Comparison of ENCODE assay signal across 9 cellular contexts in the genomic region with DNA sequence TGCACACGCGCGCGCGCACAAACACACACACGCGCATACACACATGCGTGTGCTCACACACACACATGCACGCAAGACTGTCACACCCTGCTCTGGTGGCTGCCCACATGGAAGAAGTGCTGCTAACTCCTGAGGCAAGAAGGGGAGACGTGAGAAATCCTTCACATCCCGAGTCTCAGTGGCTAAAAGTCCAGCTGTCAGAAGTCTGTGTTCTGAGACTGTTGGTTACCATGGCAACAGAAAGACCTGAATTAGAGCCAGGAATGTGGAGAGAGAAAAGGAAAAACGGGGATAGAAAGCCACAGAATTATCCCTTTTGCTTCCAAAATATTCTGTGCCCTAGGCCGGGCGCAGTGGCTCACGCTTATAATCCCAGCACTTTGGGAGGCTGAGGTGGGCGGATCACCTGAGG.
DNase-seq lines count a peak whose midpoint lies in the region; ATAC-seq, FAIRE-seq and TF ChIP-seq lines count a peak whose summit lies in the region.
"Had no signal": no experiment of that assay in that cellular context is flagged by ENCODE, and none has a peak within 500 bp of the region (broad histone marks: within the 10 kb centered on the region; RNA-seq: fewer than 3 reads in every experiment).

No MANE protein-coding gene starts in this region.

- no peak for TF ChIP-seq POLR2A in GM12892 (IDR thresholded peaks at IDR 0.05; ENCODE audit: low read depth, low read length)

- H3K36me3 ChIP-seq in left ventricle myocardium inferior, result peaks cover 16% of the 10 kb centered on the region
- H3K36me3 ChIP-seq in psoas muscle (ENCODE audit: insufficient read depth in 1 of 2, low read depth in 1 of 2), result no peaks in the 10 kb centered on the region

- H3K9me3 ChIP-seq in left ventricle myocardium inferior (replicated peaks), result no peaks in the 10 kb centered on the region
- no peaks in the 10 kb centered on the region for H3K9me3 ChIP-seq in psoas muscle

- whole genome bisulfite sequencing in psoas muscle, 3 donors, result 34 to 59% (median 58%) methylated on average over 16 of the region's 16 CpGs

- ATAC-seq in psoas muscle (peak; percentile 25 to 66 (median 32)), GM21390 (IDR thresholded peaks at IDR 0.05; ENCODE audit: unreplicated experiment) (no peak)
- ATAC-seq: activated T-cell treated with anti-CD3 and anti-CD28 coated beads, Interleukin-2, amount 50 U/mL, for 4 hours had no signal

- no peak for TF ChIP-seq CTCF in left ventricle myocardium inferior (IDR thresholded peaks at IDR 0.05; ENCODE audit: borderline replicate concordance)
- TF ChIP-seq CTCF in psoas muscle (IDR thresholded peaks at IDR 0.05), result no peak

- no peak for FAIRE-seq in GM12892 (lab: Jason Lieb, UNC)

- H3K27me3 ChIP-seq in left ventricle myocardium inferior (ENCODE audit: low read depth) (no peaks in the 10 kb centered on the region), psoas muscle (ENCODE audit: insufficient read depth in 3 of 3, low read length in 2 of 3) (no peaks in the 10 kb centered on the region)

- intact Hi-C loops in left ventricle myocardium inferior (cut with micrococcal nuclease) (no loop called here), psoas muscle (cut with DNase I) (no loop called here)

- peaks cover 95% of the 10 kb centered on the region for H3K4me1 ChIP-seq in left ventricle myocardium inferior
- H3K4me1 ChIP-seq in psoas muscle, result peaks cover 7% of the 10 kb centered on the region

- DNase-seq in EL (peak; percentile 69), left ventricle myocardium inferior (no peak), psoas muscle (peak in 1 of 2 donors; percentile 63), GM12892 (ENCODE audit: insufficient read length) (no peak), HPDE6-E6E7 (ENCODE audit: extremely low spot score) (no peak)
- no peak for DNase-seq in stimulated activated CD4-positive, alpha-beta T cell treated with anti-CD3 and anti-CD28 coated beads, Interleukin-4, amount 100 ng/mL, for 24 hours
- DNase-seq: activated T-cell treated with anti-CD3 and anti-CD28 coated beads, Interleukin-2, amount 50 U/mL, for 4 hours had no signal

- H3K4me3 ChIP-seq in left ventricle myocardium inferior (peak overlapping the region; percentile 26), psoas muscle (no peak overlapping the region)

- peak overlapping the region; percentile 50 for H3K27ac ChIP-seq in angular gyrus (ENCODE audit: low read depth, low read length)
- peak overlapping the region; percentile 69 for H3K27ac ChIP-seq in left ventricle myocardium inferior (replicated peaks)
- H3K27ac ChIP-seq in psoas muscle, result peak overlapping the region; percentile 23
